8 cellular contexts compared by ENCODE assay signal in the genomic region with DNA sequence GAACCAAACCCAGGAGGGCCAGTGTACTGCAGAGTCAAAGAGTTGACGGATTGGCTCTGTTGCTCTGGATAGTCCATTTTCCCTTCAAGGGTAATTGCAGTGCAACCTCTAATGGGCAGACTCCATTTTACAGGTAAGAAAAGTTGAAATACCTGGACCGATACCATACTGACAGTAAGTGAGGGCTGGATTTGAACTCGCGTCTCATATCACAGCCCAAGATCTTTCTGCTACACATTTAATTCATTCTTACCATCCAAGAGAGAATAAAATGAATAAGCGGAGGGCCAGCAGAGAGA. TPM values are rescaled to one million over a fixed set of nuclear protein-coding genes. Genes with fewer than 3 reads are reported as not detected.
DNase-seq lines count a peak whose midpoint lies in the region; ATAC-seq and TF ChIP-seq lines count a peak whose summit lies in the region.

No MANE protein-coding gene starts in this region.

- H3K36me3 ChIP-seq in BE2C (no peaks in the 10 kb centered on the region; the same call in none of the 2 replicates), HUES6 (ENCODE audit: control insufficient read depth, insufficient read depth, low read length) (peaks cover 6% of the 10 kb centered on the region)
- peaks cover 0 to 4% (median 0%) of the 10 kb centered on the region in 3 experiments for H3K36me3 ChIP-seq in naive thymus-derived CD4-positive, alpha-beta T cell (ENCODE audit: control insufficient read depth in 2 of 3, insufficient read depth in 3 of 3, low read length in 3 of 3)

- H3K27me3 ChIP-seq in BE2C = no peaks in the 10 kb centered on the region
- no peaks in the 10 kb centered on the region for H3K27me3 ChIP-seq in HUES6 (ENCODE audit: control insufficient read depth, insufficient read depth, low read length)
- H3K27me3 ChIP-seq in naive thymus-derived CD4-positive, alpha-beta T cell (ENCODE audit: control insufficient read depth in 2 of 2, insufficient read depth in 2 of 2, low read length in 2 of 2) = no peaks in the 10 kb centered on the region

- peaks cover 23 to 46% (median 42%) of the 10 kb centered on the region in 7 donors for H3K4me1 Mint-ChIP-seq in naive thymus-derived CD4-positive, alpha-beta T cell

- peak overlapping the region; percentile 78 for H3K4me3 ChIP-seq in BE2C (ENCODE audit: low read depth, low read length)
- H3K4me3 ChIP-seq in HUES6 (ENCODE audit: low read depth, low read length) = peak overlapping the region; percentile 98
- H3K4me3 ChIP-seq in naive thymus-derived CD4-positive, alpha-beta T cell (ENCODE audit: low read length) = peak overlapping the region; percentile 84

- DNase-seq in BE2C = no peak
- no peak for DNase-seq in naive thymus-derived CD4-positive, alpha-beta T cell
- DNase-seq in midbrain (lab: John Stamatoyannopoulos, UW) = no peak
- no peak for DNase-seq in omental fat pad (ENCODE audit: low spot score)
- no peak for DNase-seq in germinal center (ENCODE audit: low spot score)

- intact Hi-C loops in naive thymus-derived CD4-positive, alpha-beta T cell (cut with micrococcal nuclease) = loop anchor here (2.0 to 10.0 kb wide), 7 partner anchors 230 to 1694 kb away; partner anchors contain the start of genes EFCAB11 (in 2 of the 2), EML5 (in 2 of the 2), GPR65 (in 2 of the 2) and TDP1 (in 2 of the 2)

- TF ChIP-seq CTCF in BE2C (IDR thresholded peaks at IDR 0.05; ENCODE audit: low read depth, low read length) (no peak), omental fat pad (IDR thresholded peaks at IDR 0.05) (no peak)

- peaks cover 0 to 31% (median 0%) of the 10 kb centered on the region in 5 donors for H3K27me3 Mint-ChIP-seq in naive thymus-derived CD4-positive, alpha-beta T cell

- peak overlapping the region; percentile 89 to 96 (median 92) for H3K4me3 Mint-ChIP-seq in naive thymus-derived CD4-positive, alpha-beta T cell

- H3K9ac ChIP-seq in HUES6 (ENCODE audit: low read length) = peak overlapping the region; percentile 99

- CTCF ChIA-PET in naive thymus-derived CD4-positive, alpha-beta T cell (lab: Charles Lee) = no interaction called here

- no peaks in the 10 kb centered on the region for H3K9me3 Mint-ChIP-seq in naive thymus-derived CD4-positive, alpha-beta T cell

- H3K27ac Mint-ChIP-seq in naive thymus-derived CD4-positive, alpha-beta T cell = peak overlapping the region; percentile 49 to 94 (median 83)

- H3K4me1 ChIP-seq in BE2C (no peaks in the 10 kb centered on the region), HUES6 (ENCODE audit: control insufficient read depth, insufficient read depth, low read length) (peaks cover 13% of the 10 kb centered on the region; the same call in 1 of the 2 replicates)
- H3K4me1 ChIP-seq in naive thymus-derived CD4-positive, alpha-beta T cell (ENCODE audit: control insufficient read depth in 2 of 2, insufficient read depth in 2 of 2, low read length in 2 of 2) = peaks cover 13 to 16% of the 10 kb centered on the region in 2 donors

- peaks cover 0 to 10% (median 0%) of the 10 kb centered on the region in 5 donors for H3K36me3 Mint-ChIP-seq in naive thymus-derived CD4-positive, alpha-beta T cell

- no peaks in the 10 kb centered on the region for H3K9me3 ChIP-seq in BE2C
- H3K9me3 ChIP-seq in HUES6 (ENCODE audit: control insufficient read depth, insufficient read depth, low read depth, low read length) = no peaks in the 10 kb centered on the region
- H3K9me3 ChIP-seq in naive thymus-derived CD4-positive, alpha-beta T cell (ENCODE audit: control insufficient read depth in 2 of 3, low read length in 3 of 3) = no peaks in the 10 kb centered on the region

- POLR2A ChIA-PET in naive thymus-derived CD4-positive, alpha-beta T cell (lab: Charles Lee) = interaction anchor here (1.4 kb wide), 1 partner anchor 11 kb away, joined by 4 read pairs; no protein-coding TSS in a partner anchor

- H3K27ac ChIP-seq in HUES6 (ENCODE audit: low read depth, low read length) (peak overlapping the region; percentile 21; the same call in 1 of the 2 replicates), cingulate gyrus (ENCODE audit: low read depth, low read length) (peak overlapping the region; percentile 65)
- peak overlapping the region; percentile 17 for H3K27ac ChIP-seq in naive thymus-derived CD4-positive, alpha-beta T cell (ENCODE audit: low read depth, low read length)

- no peak for ATAC-seq in naive thymus-derived CD4-positive, alpha-beta T cell
- ATAC-seq in GM19035 (IDR thresholded peaks at IDR 0.05; ENCODE audit: unreplicated experiment) (no peak), omental fat pad (ENCODE audit: low FRiP score) (no peak)

RNA-seq across cellular contexts. Expression of gene ZC3H14, which starts 0.4 kb away (rescaled TPM):
- 81.7 TPM for polyA plus RNA-seq in BE2C (2012; ENCODE audit: insufficient read depth, insufficient read length, low read depth)
- total RNA-seq in naive thymus-derived CD4-positive, alpha-beta T cell = 10 to 100 TPM; 40.1 to 66.2 (median 45.6) TPM
- 10 to 100 TPM; 39.7 to 72.4 TPM for polyA plus RNA-seq in naive thymus-derived CD4-positive, alpha-beta T cell
- total RNA-seq in omental fat pad = 10 to 100 TPM; 66.2 to 72.8 (median 69.5) TPM

RNA-seq across cellular contexts. Expression of gene PTPN21, which starts 7.7 kb away (rescaled TPM):
- 3.7 TPM for polyA plus RNA-seq in BE2C (2012; ENCODE audit: insufficient read depth, insufficient read length, low read depth)
- under 1 TPM in 1 of 5 experiments, not detected in 4; 0.34 TPM for total RNA-seq in naive thymus-derived CD4-positive, alpha-beta T cell
- not detected for polyA plus RNA-seq in naive thymus-derived CD4-positive, alpha-beta T cell
- 10 to 100 TPM in 3 of 4 donors, 1 to 10 TPM in 1; 9.1 to 19.7 (median 14.8) TPM for total RNA-seq in omental fat pad

Comparison
In these comparisons a context has a peak if more than half of its experiments do, and no peak if none do; other contexts are left out.
1. RNA of gene PTPN21, which starts 7.7 kb away (total RNA-seq): 9.1 to 19.7 TPM in omental fat pad; 0.34 TPM in naive thymus-derived CD4-positive, alpha-beta T cell; every median in the first group is over 4 times any median in the second.
2. Peak in every context shown above with its lines, with median percentiles within 50 percentile points of each other: H3K4me3 ChIP-seq and H3K27ac ChIP-seq.